ENCODE assay signal across 12 cellular contexts in genomic region chr6:147194652-147195403, GRCh38. TPM values are rescaled to one million over a fixed set of nuclear protein-coding genes. Genes with fewer than 3 reads are reported as not detected.
DNase-seq lines count a peak whose midpoint lies in the region; ATAC-seq and TF ChIP-seq lines count a peak whose summit lies in the region.
"Had no signal": no experiment of that assay in that cellular context is flagged by ENCODE, and none has a peak within 500 bp of the region (broad histone marks: within the 10 kb centered on the region; RNA-seq: fewer than 3 reads in every experiment).

No MANE protein-coding gene starts in this region.

- peak; percentile 21 for ATAC-seq in mucosa of descending colon

- H3K4ac ChIP-seq in trophoblast cell (ENCODE audit: low read depth, low read length): no peak overlapping the region

- H3K27me3 ChIP-seq in trophoblast cell (ENCODE audit: insufficient read depth, low read length): no peaks in the 10 kb centered on the region

- no peak overlapping the region for H3K14ac ChIP-seq in trophoblast cell (ENCODE audit: low read length)

- H2AK5ac ChIP-seq in trophoblast cell (ENCODE audit: low read length): no peak overlapping the region

- H3K4me1 Mint-ChIP-seq in activated T-helper 1 cell treated with anti-CD3 and anti-CD28 coated beads, Interleukin-12 subunit alpha, Interleukin-12 subunit beta, Interleukin-2, Interleukin-4 antibody, amounts not matched to agents 30 ng/mL and 10 ng/mL and 1 ng/mL, durations not matched to agents 14 hours and 24 hours and 36 hours (ENCODE audit: low read depth): peaks cover 15% of the 10 kb centered on the region
- H3K4me1 Mint-ChIP-seq: nephron progenitor cell had no signal

- intact Hi-C loops in activated T-helper 1 cell treated with anti-CD3 and anti-CD28 coated beads, Interleukin-12 subunit alpha, Interleukin-12 subunit beta, Interleukin-2, Interleukin-4 antibody, amounts not matched to agents 30 ng/mL and 10 ng/mL and 1 ng/mL, durations not matched to agents 14 hours and 24 hours and 36 hours (cut with micrococcal nuclease): loop anchor here (1.0 to 2.0 kb wide), 3 partner anchors 8 to 338 kb away; no protein-coding TSS in a partner anchor
- intact Hi-C loops in mucosa of descending colon (cut with DNase I, micrococcal nuclease): no loop called here

- H3K36me3 Mint-ChIP-seq in activated T-helper 1 cell treated with anti-CD3 and anti-CD28 coated beads, Interleukin-12 subunit alpha, Interleukin-12 subunit beta, Interleukin-2, Interleukin-4 antibody, amounts not matched to agents 30 ng/mL and 10 ng/mL and 1 ng/mL, durations not matched to agents 14 hours and 24 hours and 36 hours (ENCODE audit: low read depth): no peaks in the 10 kb centered on the region

- in situ Hi-C loops in KBM-7 (cut with MboI; ENCODE audit: low pct_unique_long_range_greater_than_20kb, low sequenced_read_pairs): no loop called here

- H3K36me3 ChIP-seq in mucosa of descending colon (ENCODE audit: low read depth) (no peaks in the 10 kb centered on the region), trophoblast cell (ENCODE audit: control insufficient read depth in 1 of 2, insufficient read depth in 2 of 2, low read length in 2 of 2) (no peaks in the 10 kb centered on the region)
- H3K36me3 ChIP-seq: thoracic aorta had no signal

- no peak overlapping the region for H2AFZ ChIP-seq in trophoblast cell (ENCODE audit: insufficient read depth, low read length, poor library complexity)

- H2BK5ac ChIP-seq in trophoblast cell (ENCODE audit: low read depth, low read length, poor library complexity): no peak overlapping the region

- H3K9ac ChIP-seq in trophoblast cell (ENCODE audit: low read length): no peak overlapping the region

- H3K4me3 ChIP-seq in mucosa of descending colon (no peak overlapping the region), trophoblast cell (ENCODE audit: low read depth, low read length) (no peak overlapping the region)
- H3K4me3 ChIP-seq: thoracic aorta had no signal

- H2BK120ac ChIP-seq in trophoblast cell (ENCODE audit: insufficient read depth, low read length, poor library complexity): no peak overlapping the region

- H4K91ac ChIP-seq in trophoblast cell (ENCODE audit: low read depth, low read length): no peak overlapping the region

- H4K8ac ChIP-seq in trophoblast cell (ENCODE audit: low read depth, low read length): no peak overlapping the region

- peak overlapping the region; percentile 9 for H3K4me3 Mint-ChIP-seq in activated T-helper 1 cell treated with anti-CD3 and anti-CD28 coated beads, Interleukin-12 subunit alpha, Interleukin-12 subunit beta, Interleukin-2, Interleukin-4 antibody, amounts not matched to agents 30 ng/mL and 10 ng/mL and 1 ng/mL, durations not matched to agents 14 hours and 24 hours and 36 hours
- H3K4me3 Mint-ChIP-seq: nephron progenitor cell had no signal

- H3K18ac ChIP-seq in trophoblast cell (ENCODE audit: low read length): no peak overlapping the region

- no peak overlapping the region for H3K23ac ChIP-seq in trophoblast cell (ENCODE audit: low read length)

- no peaks in the 10 kb centered on the region for H3K27me3 Mint-ChIP-seq in activated T-helper 1 cell treated with anti-CD3 and anti-CD28 coated beads, Interleukin-12 subunit alpha, Interleukin-12 subunit beta, Interleukin-2, Interleukin-4 antibody, amounts not matched to agents 30 ng/mL and 10 ng/mL and 1 ng/mL, durations not matched to agents 14 hours and 24 hours and 36 hours (ENCODE audit: insufficient read depth)

- DNase-seq in ELR (ENCODE audit: low read depth) (peak; percentile 56), KBM-7 (peak; percentile 71), mucosa of descending colon (no peak), HK-2 (ENCODE audit: unreplicated experiment) (no peak), trophoblast cell (no peak), NCI-H748 (lab: John Stamatoyannopoulos, UW; ENCODE audit: unreplicated experiment) (no peak)
- no peak for DNase-seq in activated T-helper 1 cell treated with anti-CD3 and anti-CD28 coated beads, Interleukin-12 subunit alpha, Interleukin-12 subunit beta, Interleukin-2, Interleukin-4 antibody, amounts not matched to agents 30 ng/mL and 10 ng/mL and 1 ng/mL, durations not matched to agents 14 hours and 24 hours and 36 hours (ENCODE audit: low spot score)
- DNase-seq in activated CD4-positive, alpha-beta T cell treated with anti-CD3 and anti-CD28 coated beads, Interleukin-2, amount 50 U/mL, for 1 hour: no peak
- DNase-seq: cortex of kidney; nephron progenitor cell; stimulated activated CD4-positive, alpha-beta T cell treated with anti-CD3 and anti-CD28 coated beads, Interleukin-4, amount 100 ng/mL, for 1 hour had no signal

- peak overlapping the region; percentile 85 for H3K27ac Mint-ChIP-seq in activated T-helper 1 cell treated with anti-CD3 and anti-CD28 coated beads, Interleukin-12 subunit alpha, Interleukin-12 subunit beta, Interleukin-2, Interleukin-4 antibody, amounts not matched to agents 30 ng/mL and 10 ng/mL and 1 ng/mL, durations not matched to agents 14 hours and 24 hours and 36 hours
- H3K27ac Mint-ChIP-seq: nephron progenitor cell had no signal

- WGBS in trophoblast cell (ENCODE audit: extremely low coverage, insufficient coverage, insufficient read length): no CpG with 5 or more reads among the region's 6 CpGs

- no peak overlapping the region for H3K4me2 ChIP-seq in trophoblast cell (ENCODE audit: low read length)

- no peak overlapping the region for H3K27ac ChIP-seq in trophoblast cell (ENCODE audit: low read depth, low read length)
- H3K27ac ChIP-seq: thoracic aorta had no signal

- H2BK12ac ChIP-seq in trophoblast cell (ENCODE audit: low read length): no peak overlapping the region

- H3K9me3 ChIP-seq in mucosa of descending colon: no peaks in the 10 kb centered on the region
- no peaks in the 10 kb centered on the region for H3K9me3 ChIP-seq in trophoblast cell (ENCODE audit: insufficient read depth, low read depth, low read length)
- H3K9me3 ChIP-seq: thoracic aorta had no signal

- TF ChIP-seq CTCF in mucosa of descending colon (IDR thresholded peaks at IDR 0.05): no peak

- no peaks in the 10 kb centered on the region for H3K79me2 ChIP-seq in trophoblast cell (ENCODE audit: control insufficient read depth, insufficient read depth, low read length, poor library complexity)

- no peaks in the 10 kb centered on the region for H3K79me1 ChIP-seq in trophoblast cell (ENCODE audit: low read length)

- H3K9me3 Mint-ChIP-seq in activated T-helper 1 cell treated with anti-CD3 and anti-CD28 coated beads, Interleukin-12 subunit alpha, Interleukin-12 subunit beta, Interleukin-2, Interleukin-4 antibody, amounts not matched to agents 30 ng/mL and 10 ng/mL and 1 ng/mL, durations not matched to agents 14 hours and 24 hours and 36 hours: no peaks in the 10 kb centered on the region
- H3K9me3 Mint-ChIP-seq: nephron progenitor cell had no signal

- no peaks in the 10 kb centered on the region for H3K4me1 ChIP-seq in mucosa of descending colon (ENCODE audit: low read depth)
- no peaks in the 10 kb centered on the region for H3K4me1 ChIP-seq in trophoblast cell (ENCODE audit: control insufficient read depth in 1 of 2, insufficient read depth in 2 of 2, low read length in 2 of 2)

- H4K12ac ChIP-seq in trophoblast cell (ENCODE audit: low read depth, low read length): no peak overlapping the region

RNA-seq across cellular contexts. Expression of gene STXBP5, which starts 9.4 kb away (rescaled TPM):
- 29.5 and 31.9 TPM in 2 replicates for total RNA-seq in activated T-helper 1 cell treated with anti-CD3 and anti-CD28 coated beads, Interleukin-12 subunit alpha, Interleukin-12 subunit beta, Interleukin-2, Interleukin-4 antibody, amounts not matched to agents 30 ng/mL and 10 ng/mL and 1 ng/mL, durations not matched to agents 14 hours and 24 hours and 36 hours
- 10 to 100 TPM; 42.0 to 71.1 (median 47.8) TPM for total RNA-seq in mucosa of descending colon
- 10.0 and 10.7 TPM in 2 replicates for polyA plus RNA-seq in trophoblast cell (2013)

Comparison
In these comparisons a context has a peak if more than half of its experiments do, and no peak if none do; other contexts are left out.
1. DNase-seq: peak in ELR (single experiment) and KBM-7 (single experiment); none in activated T-helper 1 cell treated with anti-CD3 and anti-CD28 coated beads, Interleukin-12 subunit alpha, Interleukin-12 subunit beta, Interleukin-2, Interleukin-4 antibody, amounts not matched to agents 30 ng/mL and 10 ng/mL and 1 ng/mL, durations not matched to agents 14 hours and 24 hours and 36 hours (single experiment), mucosa of descending colon (0 of 3), HK-2 (single experiment), activated CD4-positive, alpha-beta T cell treated with anti-CD3 and anti-CD28 coated beads, Interleukin-2, amount 50 U/mL, for 1 hour (single experiment), trophoblast cell (0 of 2) and NCI-H748 (single experiment).